1 cellular context compared by ENCODE assay signal in the genomic region with DNA sequence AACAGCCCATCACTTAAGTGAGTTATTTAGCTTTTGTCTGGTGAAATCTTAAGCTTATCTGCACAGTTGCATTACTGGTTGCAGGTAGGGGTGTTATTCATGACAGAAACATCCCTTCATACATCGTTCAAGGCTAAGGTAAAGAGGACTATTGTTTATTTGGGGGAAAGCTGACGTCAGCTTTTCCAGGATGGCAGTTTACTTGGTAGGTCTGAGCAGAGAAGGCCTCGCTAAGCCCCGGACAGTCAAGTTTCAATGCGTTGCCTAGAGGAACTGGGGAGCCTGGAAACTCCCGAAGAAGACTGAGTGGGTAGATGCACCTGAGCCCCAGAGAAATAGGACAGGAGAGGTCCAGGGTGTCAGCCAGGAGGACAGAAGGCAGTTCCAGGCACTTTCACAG.
TF ChIP-seq lines count a peak whose summit lies in the region.

No MANE protein-coding gene starts in this region.

TF ChIP-seq in HepG2, 621 proteins besides CTCF, POLR2A, EP300 and RAD21 (continues in another document):
- TF ChIP-seq SMYD3 (CRISPR knock-in tag; IDR thresholded peaks at IDR 0.05) (no peak), MAFK (conservative IDR thresholded peaks at IDR 0.05 in 1 of 2, IDR thresholded peaks at IDR 0.05 in 1 of 2; ENCODE audit: low read length in 2 of 2) (peak; percentile 100), KAT2B (IDR thresholded peaks at IDR 0.05; ENCODE audit: borderline replicate concordance, low read depth, low read length) (no peak), ZNF18 (CRISPR knock-in tag; IDR thresholded peaks at IDR 0.05; ENCODE audit: insufficient replicate concordance) (no peak), LCORL (IDR thresholded peaks at IDR 0.05) (no peak), LCORL (CRISPR knock-in tag; IDR thresholded peaks at IDR 0.05) (peak; percentile 22; the same call in 1 of the 2 replicates), ZNF10 (CRISPR knock-in tag; IDR thresholded peaks at IDR 0.05; ENCODE audit: borderline replicate concordance, low read depth) (no peak), GPBP1L1 (CRISPR knock-in tag; IDR thresholded peaks at IDR 0.05) (no peak), GATA4 (IDR thresholded peaks at IDR 0.05; ENCODE audit: borderline replicate concordance, low read depth) (no peak), ZSCAN9 (CRISPR knock-in tag; IDR thresholded peaks at IDR 0.05; ENCODE audit: borderline replicate concordance) (no peak), ZNF614 (CRISPR knock-in tag; IDR thresholded peaks at IDR 0.05; ENCODE audit: borderline replicate concordance) (peak; percentile 36; the same call in 1 of the 2 replicates), SIN3A (IDR thresholded peaks at IDR 0.05; ENCODE audit: borderline replicate concordance, low read depth, low read length) (no peak), RBM22 (optimal IDR thresholded peaks at IDR 0.05; ENCODE audit: low read length) (peak; percentile 26), SOX5 (CRISPR knock-in tag; IDR thresholded peaks at IDR 0.05; ENCODE audit: borderline replicate concordance) (peak; percentile 53; the same call in 1 of the 2 replicates), SIX4 (CRISPR knock-in tag; IDR thresholded peaks at IDR 0.05) (no peak), SOX13 (IDR thresholded peaks at IDR 0.05) (no peak), SOX13 (CRISPR knock-in tag; conservative IDR thresholded peaks at IDR 0.05 in 1 of 2, IDR thresholded peaks at IDR 0.05 in 1 of 2) (peak in 1 of 2 experiments; percentile 37; a peak in 1 of 4 replicates), BCL6 (CRISPR knock-in tag; IDR thresholded peaks at IDR 0.05) (no peak), ZNF318 (CRISPR knock-in tag; IDR thresholded peaks at IDR 0.05) (no peak), FOXP1 (IDR thresholded peaks at IDR 0.05) (no peak), FOXP1 (CRISPR knock-in tag; IDR thresholded peaks at IDR 0.05) (peak; percentile 58), KMT2A (CRISPR knock-in tag; IDR thresholded peaks at IDR 0.05) (no peak), ZMAT3 (CRISPR knock-in tag; conservative IDR thresholded peaks at IDR 0.05) (no peak), RFXANK (CRISPR knock-in tag; IDR thresholded peaks at IDR 0.05) (no peak), DNMT1 (CRISPR knock-in tag; IDR thresholded peaks at IDR 0.05) (no peak), FOSL2 (CRISPR knock-in tag; IDR thresholded peaks at IDR 0.05) (peak; percentile 72), ZFX (CRISPR knock-in tag; IDR thresholded peaks at IDR 0.05; ENCODE audit: low read depth) (peak; percentile 56; the same call in 1 of the 2 replicates), FOXA1 (IDR thresholded peaks at IDR 0.05) (no peak), FOXA1 (CRISPR knock-in tag; IDR thresholded peaks at IDR 0.05) (peak; percentile 30; the same call in 1 of the 2 replicates), SALL1 (CRISPR knock-in tag; IDR thresholded peaks at IDR 0.05) (peak; percentile 41; the same call in 1 of the 2 replicates), FOXO1 (CRISPR knock-in tag; IDR thresholded peaks at IDR 0.05) (peak; percentile 53; the same call in 1 of the 2 replicates), MAFG (CRISPR knock-in tag; IDR thresholded peaks at IDR 0.05) (0 out of 2 replicates have a peak, but pooled peaks have one; percentile 32), XRCC5 (optimal IDR thresholded peaks at IDR 0.05; ENCODE audit: low read length) (no peak), CREB1 (IDR thresholded peaks at IDR 0.05) (peak; percentile 79), CREB1 (CRISPR knock-in tag; IDR thresholded peaks at IDR 0.05) (peak; percentile 69), ZNF790 (CRISPR knock-in tag; IDR thresholded peaks at IDR 0.05; ENCODE audit: borderline replicate concordance) (no peak), SAP130 (CRISPR knock-in tag; IDR thresholded peaks at IDR 0.05; ENCODE audit: low read depth) (peak; percentile 41), RARA (CRISPR knock-in tag; IDR thresholded peaks at IDR 0.05) (0 out of 2 replicates have a peak, but pooled peaks have one; percentile 16), NCOA2 (CRISPR knock-in tag; IDR thresholded peaks at IDR 0.05) (peak; percentile 12; the same call in 1 of the 2 replicates)
- TF ChIP-seq, protein P1, sequence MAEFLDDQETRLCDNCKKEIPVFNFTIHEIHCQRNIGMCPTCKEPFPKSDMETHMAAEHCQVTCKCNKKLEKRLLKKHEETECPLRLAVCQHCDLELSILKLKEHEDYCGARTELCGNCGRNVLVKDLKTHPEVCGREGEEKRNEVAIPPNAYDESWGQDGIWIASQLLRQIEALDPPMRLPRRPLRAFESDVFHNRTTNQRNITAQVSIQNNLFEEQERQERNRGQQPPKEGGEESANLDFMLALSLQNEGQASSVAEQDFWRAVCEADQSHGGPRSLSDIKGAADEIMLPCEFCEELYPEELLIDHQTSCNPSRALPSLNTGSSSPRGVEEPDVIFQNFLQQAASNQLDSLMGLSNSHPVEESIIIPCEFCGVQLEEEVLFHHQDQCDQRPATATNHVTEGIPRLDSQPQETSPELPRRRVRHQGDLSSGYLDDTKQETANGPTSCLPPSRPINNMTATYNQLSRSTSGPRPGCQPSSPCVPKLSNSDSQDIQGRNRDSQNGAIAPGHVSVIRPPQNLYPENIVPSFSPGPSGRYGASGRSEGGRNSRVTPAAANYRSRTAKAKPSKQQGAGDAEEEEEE (CRISPR knock-in tag; IDR thresholded peaks at IDR 0.05; ENCODE audit: borderline replicate concordance): no peak
- TF ChIP-seq, protein P2, sequence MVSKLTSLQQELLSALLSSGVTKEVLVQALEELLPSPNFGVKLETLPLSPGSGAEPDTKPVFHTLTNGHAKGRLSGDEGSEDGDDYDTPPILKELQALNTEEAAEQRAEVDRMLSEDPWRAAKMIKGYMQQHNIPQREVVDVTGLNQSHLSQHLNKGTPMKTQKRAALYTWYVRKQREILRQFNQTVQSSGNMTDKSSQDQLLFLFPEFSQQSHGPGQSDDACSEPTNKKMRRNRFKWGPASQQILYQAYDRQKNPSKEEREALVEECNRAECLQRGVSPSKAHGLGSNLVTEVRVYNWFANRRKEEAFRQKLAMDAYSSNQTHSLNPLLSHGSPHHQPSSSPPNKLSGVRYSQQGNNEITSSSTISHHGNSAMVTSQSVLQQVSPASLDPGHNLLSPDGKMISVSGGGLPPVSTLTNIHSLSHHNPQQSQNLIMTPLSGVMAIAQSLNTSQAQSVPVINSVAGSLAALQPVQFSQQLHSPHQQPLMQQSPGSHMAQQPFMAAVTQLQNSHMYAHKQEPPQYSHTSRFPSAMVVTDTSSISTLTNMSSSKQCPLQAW (CRISPR knock-in tag; IDR thresholded peaks at IDR 0.05): no peak
- TF ChIP-seq, protein P3, sequence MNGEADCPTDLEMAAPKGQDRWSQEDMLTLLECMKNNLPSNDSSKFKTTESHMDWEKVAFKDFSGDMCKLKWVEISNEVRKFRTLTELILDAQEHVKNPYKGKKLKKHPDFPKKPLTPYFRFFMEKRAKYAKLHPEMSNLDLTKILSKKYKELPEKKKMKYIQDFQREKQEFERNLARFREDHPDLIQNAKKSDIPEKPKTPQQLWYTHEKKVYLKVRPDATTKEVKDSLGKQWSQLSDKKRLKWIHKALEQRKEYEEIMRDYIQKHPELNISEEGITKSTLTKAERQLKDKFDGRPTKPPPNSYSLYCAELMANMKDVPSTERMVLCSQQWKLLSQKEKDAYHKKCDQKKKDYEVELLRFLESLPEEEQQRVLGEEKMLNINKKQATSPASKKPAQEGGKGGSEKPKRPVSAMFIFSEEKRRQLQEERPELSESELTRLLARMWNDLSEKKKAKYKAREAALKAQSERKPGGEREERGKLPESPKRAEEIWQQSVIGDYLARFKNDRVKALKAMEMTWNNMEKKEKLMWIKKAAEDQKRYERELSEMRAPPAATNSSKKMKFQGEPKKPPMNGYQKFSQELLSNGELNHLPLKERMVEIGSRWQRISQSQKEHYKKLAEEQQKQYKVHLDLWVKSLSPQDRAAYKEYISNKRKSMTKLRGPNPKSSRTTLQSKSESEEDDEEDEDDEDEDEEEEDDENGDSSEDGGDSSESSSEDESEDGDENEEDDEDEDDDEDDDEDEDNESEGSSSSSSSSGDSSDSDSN (CRISPR knock-in tag; IDR thresholded peaks at IDR 0.05): no peak
- TF ChIP-seq, protein P4, sequence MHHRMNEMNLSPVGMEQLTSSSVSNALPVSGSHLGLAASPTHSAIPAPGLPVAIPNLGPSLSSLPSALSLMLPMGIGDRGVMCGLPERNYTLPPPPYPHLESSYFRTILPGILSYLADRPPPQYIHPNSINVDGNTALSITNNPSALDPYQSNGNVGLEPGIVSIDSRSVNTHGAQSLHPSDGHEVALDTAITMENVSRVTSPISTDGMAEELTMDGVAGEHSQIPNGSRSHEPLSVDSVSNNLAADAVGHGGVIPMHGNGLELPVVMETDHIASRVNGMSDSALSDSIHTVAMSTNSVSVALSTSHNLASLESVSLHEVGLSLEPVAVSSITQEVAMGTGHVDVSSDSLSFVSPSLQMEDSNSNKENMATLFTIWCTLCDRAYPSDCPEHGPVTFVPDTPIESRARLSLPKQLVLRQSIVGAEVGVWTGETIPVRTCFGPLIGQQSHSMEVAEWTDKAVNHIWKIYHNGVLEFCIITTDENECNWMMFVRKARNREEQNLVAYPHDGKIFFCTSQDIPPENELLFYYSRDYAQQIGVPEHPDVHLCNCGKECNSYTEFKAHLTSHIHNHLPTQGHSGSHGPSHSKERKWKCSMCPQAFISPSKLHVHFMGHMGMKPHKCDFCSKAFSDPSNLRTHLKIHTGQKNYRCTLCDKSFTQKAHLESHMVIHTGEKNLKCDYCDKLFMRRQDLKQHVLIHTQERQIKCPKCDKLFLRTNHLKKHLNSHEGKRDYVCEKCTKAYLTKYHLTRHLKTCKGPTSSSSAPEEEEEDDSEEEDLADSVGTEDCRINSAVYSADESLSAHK (CRISPR knock-in tag; IDR thresholded peaks at IDR 0.05; ENCODE audit: borderline replicate concordance): peak; percentile 99
